In genomic region chr7:120950026-120950538, GRCh38 we compare ENCODE assay signal across 8 cellular contexts. TPM values are rescaled to one million over a fixed set of nuclear protein-coding genes. Genes with fewer than 3 reads are reported as not detected.
A peak's percentile ranks its signal among the peaks of the same experiment; 100 is the strongest.
DNase-seq lines count a peak whose midpoint lies in the region; TF ChIP-seq lines count a peak whose summit lies in the region.

No MANE protein-coding gene starts in this region.

- 8% methylated on average over 9 of the region's 10 CpGs for WGBS in HUES64

- no peak for DNase-seq in breast epithelium (ENCODE audit: low spot score in 2 of 2)
- no peak for DNase-seq in GM10248 (ENCODE audit: extremely low spot score)
- no peak for DNase-seq in NK-92 (lab: John Stamatoyannopoulos, UW; ENCODE audit: unreplicated experiment)
- no peak for DNase-seq in NCI-H146 (lab: John Stamatoyannopoulos, UW)
- DNase-seq in NCI-H187 treated with DMSO at 0.1 percent for 48 hours (lab: John Stamatoyannopoulos, UW) = no peak

- CTCF ChIA-PET in GM10248 (lab: Yijun Ruan, JAX) = interaction anchor here (1.6 to 2.0 kb wide), 2 partner anchors 12 to 144 kb away, joined by 6 to 8 read pairs; no protein-coding TSS in a partner anchor

- POLR2A ChIA-PET in GM10248 (lab: Yijun Ruan, JAX) = interaction anchor here (0.6 to 1.0 kb wide), 4 partner anchors 21 to 676 kb away, joined by 3 to 8 read pairs (median 5); no protein-coding TSS in a partner anchor

- H3K9me3 ChIP-seq in HUES64 (ENCODE audit: insufficient read depth, low read depth, low read length) = no peaks in the 10 kb centered on the region
- no peaks in the 10 kb centered on the region for H3K9me3 ChIP-seq in breast epithelium
- H3K9me3 ChIP-seq in muscle layer of duodenum (ENCODE audit: control insufficient read depth in 1 of 2, low read length in 2 of 2) = no peaks in the 10 kb centered on the region

- H3K9ac ChIP-seq in HUES64 (ENCODE audit: low read depth, low read length) = peak overlapping the region; percentile 87

- H3K4me1 ChIP-seq in ACC112 (ENCODE audit: control insufficient read depth, insufficient read depth, low read length, unreplicated experiment) (peaks cover 7% of the 10 kb centered on the region), HUES64 (ENCODE audit: insufficient read depth, low read length) (peaks cover 4% of the 10 kb centered on the region; the same call in 1 of the 2 replicates), breast epithelium (peaks cover 0 to 7% of the 10 kb centered on the region in 2 donors), muscle layer of duodenum (ENCODE audit: control insufficient read depth in 1 of 2, insufficient read depth in 2 of 2, low read length in 2 of 2) (peaks cover 0 to 22% of the 10 kb centered on the region in 2 donors)

- H2AFZ ChIP-seq in ACC112 (ENCODE audit: low read length, unreplicated experiment) = peak overlapping the region; percentile 92

- H3K79me2 ChIP-seq in ACC112 (ENCODE audit: control insufficient read depth, insufficient read depth, low read length, unreplicated experiment) = peaks cover 12% of the 10 kb centered on the region

- intact Hi-C loops in breast epithelium (cut with DNase I; ENCODE audit: low total_unique reads) = no loop called here

- no peak overlapping the region for H3K27ac ChIP-seq in ACC112 (ENCODE audit: low read depth, low read length)
- 0 out of 2 replicates have a peak overlapping the region, but pooled peaks have one; percentile 11 for H3K27ac ChIP-seq in HUES64 (ENCODE audit: low read depth, low read length)
- H3K27ac ChIP-seq in breast epithelium = peak overlapping the region; percentile 14 to 95
- peak overlapping the region; percentile 44 for H3K27ac ChIP-seq in muscle layer of duodenum (ENCODE audit: low read length)

- H3K36me3 ChIP-seq in ACC112 (ENCODE audit: insufficient read depth, low read length) (peaks cover 6% of the 10 kb centered on the region), HUES64 (ENCODE audit: insufficient read depth, low read length) (peaks cover 32% of the 10 kb centered on the region), breast epithelium (no peaks in the 10 kb centered on the region), muscle layer of duodenum (ENCODE audit: control insufficient read depth in 1 of 2, insufficient read depth in 2 of 2, low read length in 2 of 2) (peaks cover 15 to 16% of the 10 kb centered on the region in 2 donors)

- TF ChIP-seq POLR2A in breast epithelium (IDR thresholded peaks at IDR 0.05) = no peak

- TF ChIP-seq CTCF in breast epithelium (IDR thresholded peaks at IDR 0.05) (no peak), GM10248 (IDR thresholded peaks at IDR 0.05; ENCODE audit: control extremely low read depth, extremely low read depth, low read depth, missing control alignments) (no peak)

- H3K27me3 ChIP-seq in ACC112 (ENCODE audit: insufficient read depth, low read length) (no peaks in the 10 kb centered on the region), HUES64 (ENCODE audit: insufficient read depth, low read length) (no peaks in the 10 kb centered on the region), breast epithelium (no peaks in the 10 kb centered on the region), muscle layer of duodenum (ENCODE audit: low read depth, low read length) (no peaks in the 10 kb centered on the region)

- H3K4me3 ChIP-seq in ACC112 (ENCODE audit: low read depth, low read length) = peak overlapping the region; percentile 96
- peak overlapping the region; percentile 84 for H3K4me3 ChIP-seq in HUES64 (ENCODE audit: low read length)
- peak overlapping the region; percentile 64 to 73 (median 64) for H3K4me3 ChIP-seq in breast epithelium
- peak overlapping the region; percentile 84 to 91 for H3K4me3 ChIP-seq in muscle layer of duodenum (ENCODE audit: low read depth in 1 of 2, low read length in 2 of 2)

RNA-seq across cellular contexts. Expression of gene ING3, which starts 0.5 kb away (rescaled TPM):
- polyA plus RNA-seq in HUES64 (2013, experiment 1 of 2) = 22.0 TPM
- 19.8 TPM for polyA plus RNA-seq in HUES64 (2013, experiment 2 of 2)
- total RNA-seq in breast epithelium = 10 to 100 TPM; 14.6 to 19.0 (median 19.0) TPM

RNA-seq across cellular contexts. Expression of gene CPED1, which starts 38.4 kb away (rescaled TPM):
- 0.65 TPM for polyA plus RNA-seq in HUES64 (2013, experiment 1 of 2)
- polyA plus RNA-seq in HUES64 (2013, experiment 2 of 2) = 1.1 TPM
- total RNA-seq in breast epithelium = 10 to 100 TPM; 14.3 to 29.3 (median 15.4) TPM
